ENCODE assay signal across 17 cellular contexts in the genomic region with DNA sequence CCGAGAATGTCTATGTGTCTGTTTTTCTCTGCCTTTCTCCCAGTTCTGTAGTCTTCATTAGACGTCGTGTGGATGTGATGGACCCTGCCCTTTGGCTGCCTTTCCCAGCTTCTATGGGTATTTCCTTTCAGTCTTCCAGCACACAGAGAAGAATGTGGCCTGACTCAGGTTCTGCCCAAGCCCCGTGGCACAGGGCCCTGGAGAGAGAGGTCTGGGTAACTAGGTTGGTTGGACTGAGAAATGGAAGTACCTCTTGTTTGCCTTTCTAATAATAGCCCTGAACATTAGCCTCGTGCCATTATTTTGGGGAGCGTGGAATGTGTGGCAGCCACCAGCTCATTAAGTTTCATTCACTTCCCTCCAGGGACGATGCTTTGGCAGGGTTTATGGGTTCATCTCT. TPM values are rescaled to one million over a fixed set of nuclear protein-coding genes. Genes with fewer than 3 reads are reported as not detected.
A peak's percentile ranks its signal among the peaks of the same experiment; 100 is the strongest.
DNase-seq lines count a peak whose midpoint lies in the region; ATAC-seq and TF ChIP-seq lines count a peak whose summit lies in the region.
"Had no signal": no experiment of that assay in that cellular context is flagged by ENCODE, and none has a peak within 500 bp of the region (broad histone marks: within the 10 kb centered on the region; RNA-seq: fewer than 3 reads in every experiment).

No MANE protein-coding gene starts in this region.

- no peak overlapping the region for H3K9ac ChIP-seq in DND-41 (ENCODE audit: low read depth, low read length)

- peak overlapping the region; percentile 78; the same call in 1 of the 2 replicates for H3K4me2 ChIP-seq in DND-41 (ENCODE audit: insufficient read depth, low read length)

- H3K36me3 ChIP-seq in DND-41 (ENCODE audit: insufficient read depth, low read length) (peaks cover 54% of the 10 kb centered on the region), gastrocnemius medialis (peaks cover 0 to 17% of the 10 kb centered on the region in 2 donors)
- H3K36me3 ChIP-seq: prostate gland had no signal

- H3K4me3 Mint-ChIP-seq in activated naive CD8-positive, alpha-beta T cell treated with anti-CD3 and anti-CD28 coated beads, Interleukin-2, amount 10 ng/mL, durations not matched to agents 7 days and 5 days = peak overlapping the region; percentile 14

- peaks cover 49% of the 10 kb centered on the region for H3K4me1 Mint-ChIP-seq in activated naive CD8-positive, alpha-beta T cell treated with anti-CD3 and anti-CD28 coated beads, Interleukin-2, amount 10 ng/mL, durations not matched to agents 7 days and 5 days

- no peak overlapping the region for H2AFZ ChIP-seq in DND-41 (ENCODE audit: low read depth, low read length)

- POLR2A ChIA-PET in activated naive CD8-positive, alpha-beta T cell treated with anti-CD3 and anti-CD28 coated beads, Interleukin-2, amount 10 ng/mL, durations not matched to agents 7 days and 5 days (lab: Charles Lee) = no interaction called here

- TF ChIP-seq POLR2A in gastrocnemius medialis (IDR thresholded peaks at IDR 0.05) = no peak

- no peaks in the 10 kb centered on the region for H3K9me3 ChIP-seq in DND-41 (ENCODE audit: insufficient read depth, low read length, severe bottlenecking)
- H3K9me3 ChIP-seq in right cardiac atrium (ENCODE audit: control insufficient read depth, low read length) = no peaks in the 10 kb centered on the region
- no peaks in the 10 kb centered on the region for H3K9me3 ChIP-seq in gastrocnemius medialis
- H3K9me3 ChIP-seq: prostate gland had no signal

- no peak overlapping the region for H3K27ac Mint-ChIP-seq in activated naive CD8-positive, alpha-beta T cell treated with anti-CD3 and anti-CD28 coated beads, Interleukin-2, amount 10 ng/mL, durations not matched to agents 7 days and 5 days
- H3K27ac Mint-ChIP-seq: activated T-helper 1 cell treated with anti-CD3 and anti-CD28 coated beads, Interleukin-12 subunit alpha, Interleukin-12 subunit beta, Interleukin-2, Interleukin-4 antibody, amounts not matched to agents 30 ng/mL and 10 ng/mL and 1 ng/mL, durations not matched to agents 14 hours and 24 hours and 36 hours had no signal

- WGBS in right cardiac atrium = 60% methylated on average over 7 of the region's 7 CpGs

- no peaks in the 10 kb centered on the region for H3K9me3 Mint-ChIP-seq in activated naive CD8-positive, alpha-beta T cell treated with anti-CD3 and anti-CD28 coated beads, Interleukin-2, amount 10 ng/mL, durations not matched to agents 7 days and 5 days
- H3K9me3 Mint-ChIP-seq: activated T-helper 1 cell treated with anti-CD3 and anti-CD28 coated beads, Interleukin-12 subunit alpha, Interleukin-12 subunit beta, Interleukin-2, Interleukin-4 antibody, amounts not matched to agents 30 ng/mL and 10 ng/mL and 1 ng/mL, durations not matched to agents 14 hours and 24 hours and 36 hours had no signal

- H3K4me3 ChIP-seq in DND-41 (ENCODE audit: low read depth in 1 of 2, low read length in 2 of 2) (no peak overlapping the region), right cardiac atrium (ENCODE audit: low read length) (no peak overlapping the region), gastrocnemius medialis (peak overlapping the region in 1 of 4 donors; percentile 84)
- H3K4me3 ChIP-seq: lung, prostate gland had no signal

- intact Hi-C loops in right cardiac atrium (cut with DNase I) = no loop called here
- intact Hi-C loops in gastrocnemius medialis (cut with DNase I; ENCODE audit: low total_unique reads) = loop anchor here (10.0 kb wide), 1 partner anchor 208 kb away; no protein-coding TSS in a partner anchor

- H3K4me1 ChIP-seq in DND-41 (ENCODE audit: insufficient read depth, low read length) (peaks cover 69% of the 10 kb centered on the region), right cardiac atrium (ENCODE audit: control insufficient read depth, insufficient read depth, low read length) (peaks cover 34% of the 10 kb centered on the region), gastrocnemius medialis (peaks cover 66 to 68% of the 10 kb centered on the region in 2 donors)

- no peak overlapping the region for H3K27ac ChIP-seq in DND-41 (ENCODE audit: low read length)
- H3K27ac ChIP-seq in right cardiac atrium (ENCODE audit: low read length) = peak overlapping the region; percentile 80
- H3K27ac ChIP-seq in gastrocnemius medialis = peak overlapping the region; percentile 89 to 98 (median 95)
- H3K27ac ChIP-seq: prostate gland had no signal

- H3K27me3 ChIP-seq in DND-41 (ENCODE audit: insufficient read depth, low read length, poor library complexity) (no peaks in the 10 kb centered on the region), right cardiac atrium (ENCODE audit: control insufficient read depth, insufficient read depth) (no peaks in the 10 kb centered on the region), gastrocnemius medialis (no peaks in the 10 kb centered on the region)

- peaks cover 38% of the 10 kb centered on the region for H4K20me1 ChIP-seq in DND-41 (ENCODE audit: insufficient read depth, low read length)

- peaks cover 8% of the 10 kb centered on the region for H3K36me3 Mint-ChIP-seq in activated naive CD8-positive, alpha-beta T cell treated with anti-CD3 and anti-CD28 coated beads, Interleukin-2, amount 10 ng/mL, durations not matched to agents 7 days and 5 days

- peaks cover 81% of the 10 kb centered on the region for H3K79me2 ChIP-seq in DND-41 (ENCODE audit: insufficient read depth, low read length)

- ATAC-seq in DND-41 (ENCODE audit: insufficient read depth, low read depth) = no peak
- ATAC-seq in activated naive CD8-positive, alpha-beta T cell treated with anti-CD3 and anti-CD28 coated beads, Interleukin-2, amount 10 ng/mL, durations not matched to agents 7 days and 5 days (ENCODE audit: low read depth) = no peak
- no peak for ATAC-seq in right cardiac atrium
- peak in 1 of 2 donors; percentile 35 for ATAC-seq in gastrocnemius medialis
- no peak for ATAC-seq in HG02938 (IDR thresholded peaks at IDR 0.05; ENCODE audit: unreplicated experiment)
- ATAC-seq: Panc1 had no signal

- H3K27me3 Mint-ChIP-seq in activated naive CD8-positive, alpha-beta T cell treated with anti-CD3 and anti-CD28 coated beads, Interleukin-2, amount 10 ng/mL, durations not matched to agents 7 days and 5 days = no peaks in the 10 kb centered on the region

- TF ChIP-seq CTCF in DND-41 (IDR thresholded peaks at IDR 0.05; ENCODE audit: borderline replicate concordance, extremely low read depth, low read length, poor library complexity, severe bottlenecking) = no peak
- TF ChIP-seq CTCF in gastrocnemius medialis (IDR thresholded peaks at IDR 0.05 in 4 of 5, conservative IDR thresholded peaks at IDR 0.05 in 1 of 5) = no peak
- TF ChIP-seq CTCF in GM13976 (IDR thresholded peaks at IDR 0.05; ENCODE audit: borderline replicate concordance, control extremely low read depth, extremely low read depth, insufficient read depth, missing control alignments) = no peak

- no peak for DNase-seq in DND-41
- DNase-seq in activated naive CD8-positive, alpha-beta T cell treated with anti-CD3 and anti-CD28 coated beads, Interleukin-2, amount 10 ng/mL, durations not matched to agents 7 days and 5 days = no peak
- peak in 1 of 3 donors; percentile 50 for DNase-seq in right cardiac atrium
- DNase-seq in gastrocnemius medialis = peak; percentile 47 to 56
- no peak for DNase-seq in GM13976 (ENCODE audit: low spot score)
- DNase-seq in NOMO-1 treated with DMSO at 0.1 percent for 48 hours (lab: John Stamatoyannopoulos, UW; ENCODE audit: unreplicated experiment) = no peak
- no peak for DNase-seq in iPS-NIHi11 (ENCODE audit: low spot score)
- DNase-seq: activated CD4-positive, alpha-beta T cell treated with anti-CD3 and anti-CD28 coated beads for 4 hours; NCI-H1436; NCI-H524; stimulated activated CD4-positive, alpha-beta T cell treated with anti-CD3 and anti-CD28 coated beads, Interleukin-4, amount 100 ng/mL, for 4 hours had no signal

- in situ Hi-C loops in gastrocnemius medialis (cut with MboI; ENCODE audit: low sequenced_read_pairs in 4 of 4) (loop anchor here in 2 of 4 donors (5.0 to 25.0 kb wide), 2 partner anchors 46 to 849 kb away; a partner anchor contains a TSS), GM13976 (cut with MboI; ENCODE audit: low sequenced_read_pairs, unreplicated experiment) (no loop called here)

RNA-seq across cellular contexts. Expression of a gene that starts 3.9 kb away (rescaled TPM):
- total RNA-seq in activated naive CD8-positive, alpha-beta T cell treated with anti-CD3 and anti-CD28 coated beads, Interleukin-2, amount 10 ng/mL, durations not matched to agents 7 days and 5 days = 10 to 100 TPM; 26.4 to 26.9 TPM
- total RNA-seq in right cardiac atrium (10 to 100 TPM; 20.2 to 26.0 (median 22.8) TPM), gastrocnemius medialis (10 to 100 TPM; 14.3 to 28.0 (median 22.8) TPM)
- 10.0 TPM for polyA plus RNA-seq in right cardiac atrium

RNA-seq across cellular contexts. Expression of a gene that starts 29.8 kb away (rescaled TPM):
- 1 to 10 TPM; 7.8 to 8.2 TPM for total RNA-seq in activated naive CD8-positive, alpha-beta T cell treated with anti-CD3 and anti-CD28 coated beads, Interleukin-2, amount 10 ng/mL, durations not matched to agents 7 days and 5 days
- total RNA-seq in right cardiac atrium (1 to 10 TPM; 6.4 to 9.6 (median 7.4) TPM), gastrocnemius medialis (1 to 10 TPM in 3 of 4 donors, under 1 TPM in 1; 0.95 to 4.7 (median 2.4) TPM)
- 2.4 TPM for polyA plus RNA-seq in right cardiac atrium
- total RNA-seq: bronchial epithelial cell had no signal

RNA-seq across cellular contexts. Expression of a gene that starts 45.7 kb away (rescaled TPM):
- total RNA-seq in activated naive CD8-positive, alpha-beta T cell treated with anti-CD3 and anti-CD28 coated beads, Interleukin-2, amount 10 ng/mL, durations not matched to agents 7 days and 5 days = 10 to 100 TPM; 41.1 to 47.4 TPM
- total RNA-seq in right cardiac atrium (10 to 100 TPM; 23.1 to 29.6 (median 26.9) TPM), gastrocnemius medialis (10 to 100 TPM; 15.2 to 27.6 (median 15.8) TPM)
- 19.0 TPM for polyA plus RNA-seq in right cardiac atrium

Comparison
In these comparisons a context has a peak if more than half of its experiments do, and no peak if none do; other contexts are left out.
1. DNase-seq: peak in gastrocnemius medialis (2 of 2); none in DND-41 (single experiment), activated naive CD8-positive, alpha-beta T cell treated with anti-CD3 and anti-CD28 coated beads, Interleukin-2, amount 10 ng/mL, durations not matched to agents 7 days and 5 days (single experiment), GM13976 (single experiment), NOMO-1 treated with DMSO at 0.1 percent for 48 hours (single experiment) and iPS-NIHi11 (single experiment).